Comparison of ENCODE assay signal across 22 cellular contexts in the genomic region with DNA sequence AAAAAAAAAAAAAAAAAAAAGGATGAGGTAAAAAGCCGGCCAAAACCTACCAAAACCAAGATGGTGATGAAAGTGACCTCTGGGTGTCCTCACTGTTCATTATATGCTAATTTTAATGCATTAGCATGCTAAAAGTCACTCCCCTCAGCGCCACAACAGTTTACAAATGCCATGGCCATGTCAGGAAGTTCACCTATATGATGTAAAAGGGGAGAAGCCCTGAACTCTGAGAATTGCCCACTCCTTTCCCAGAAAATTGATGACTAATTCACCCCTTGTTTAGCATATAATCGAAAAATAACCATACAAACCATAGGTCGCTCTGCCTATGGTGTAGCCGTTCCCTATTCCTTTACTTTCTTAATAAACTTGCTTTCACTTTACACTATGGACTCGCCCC.
"Had no signal": no experiment of that assay in that cellular context is flagged by ENCODE, and none has a peak within 500 bp of the region (broad histone marks: within the 10 kb centered on the region; RNA-seq: fewer than 3 reads in every experiment).

No MANE protein-coding gene starts in this region.

- H3K9ac ChIP-seq: neural progenitor cell had no signal

- DNase-seq: dermis blood vessel endothelial cell; esophagus squamous epithelium; foreskin fibroblast; kidney glomerular epithelial cell; nucleus accumbens; ovary; sigmoid colon; stimulated activated CD4-positive, alpha-beta T cell treated with anti-CD3 and anti-CD28 coated beads, Interleukin-2, amount 100 ng/mL, for 24 hours; stimulated activated CD4-positive, alpha-beta T cell treated with anti-CD3 and anti-CD28 coated beads, Interleukin-4, amount 100 ng/mL, for 4 hours; stimulated activated naive B cell treated with anti-CD40 and anti-IgM and Interleukin-4, amounts not matched to agents 10 μg/mL and 1 μg/mL and 100 μg/mL, for 72 hours; stomach; substantia nigra; transverse colon had no signal

- H2AFZ ChIP-seq: neural progenitor cell had no signal

- FAIRE-seq: colon, islet of Langerhans had no signal

- H3K27ac ChIP-seq: esophagus squamous epithelium, gastroesophageal sphincter, neural progenitor cell, ovary, right atrium auricular region, sigmoid colon, skin epidermis, stomach, thoracic aorta, transverse colon had no signal

- H3K36me3 ChIP-seq: esophagus squamous epithelium, gastroesophageal sphincter, neural progenitor cell, ovary, right atrium auricular region, sigmoid colon, stomach, thoracic aorta, transverse colon had no signal

- H3K4me2 ChIP-seq: neural progenitor cell had no signal

- H3K9me3 Mint-ChIP-seq: natural killer cell treated with Interleukin-12 subunit alpha and Interleukin-12 subunit beta and Interleukin-15 and Interleukin-18, amount 100 ng/mL, for 72 hours; stimulated activated naive B cell treated with anti-CD40 and anti-IgM and Interleukin-4, amounts not matched to agents 10 μg/mL and 1 μg/mL and 100 μg/mL, for 72 hours had no signal

- H3K4me3 Mint-ChIP-seq: mesothelial cell of epicardium; natural killer cell treated with Interleukin-12 subunit alpha and Interleukin-12 subunit beta and Interleukin-15 and Interleukin-18, amount 100 ng/mL, for 72 hours; neural progenitor cell; stimulated activated naive B cell treated with anti-CD40 and anti-IgM and Interleukin-4, amounts not matched to agents 10 μg/mL and 1 μg/mL and 100 μg/mL, for 72 hours had no signal

- H3K9me3 ChIP-seq: esophagus squamous epithelium, gastroesophageal sphincter, ovary, right atrium auricular region, thoracic aorta, transverse colon had no signal

- ATAC-seq: gastroesophageal sphincter; natural killer cell treated with Interleukin-12 subunit alpha and Interleukin-12 subunit beta and Interleukin-15 and Interleukin-18, amount 100 ng/mL, for 72 hours; stimulated activated naive B cell treated with anti-CD40 and anti-IgM and Interleukin-4, amounts not matched to agents 10 μg/mL and 1 μg/mL and 100 μg/mL, for 72 hours had no signal

- H3K27ac Mint-ChIP-seq: mesothelial cell of epicardium; natural killer cell treated with Interleukin-12 subunit alpha and Interleukin-12 subunit beta and Interleukin-15 and Interleukin-18, amount 100 ng/mL, for 72 hours; neural progenitor cell; stimulated activated naive B cell treated with anti-CD40 and anti-IgM and Interleukin-4, amounts not matched to agents 10 μg/mL and 1 μg/mL and 100 μg/mL, for 72 hours had no signal

- H3K36me3 Mint-ChIP-seq: mesothelial cell of epicardium; natural killer cell treated with Interleukin-12 subunit alpha and Interleukin-12 subunit beta and Interleukin-15 and Interleukin-18, amount 100 ng/mL, for 72 hours; neural progenitor cell; stimulated activated naive B cell treated with anti-CD40 and anti-IgM and Interleukin-4, amounts not matched to agents 10 μg/mL and 1 μg/mL and 100 μg/mL, for 72 hours had no signal

- H3K4me1 ChIP-seq: esophagus squamous epithelium, gastroesophageal sphincter, right atrium auricular region, sigmoid colon, stomach, transverse colon had no signal

- H3K4me1 Mint-ChIP-seq: stimulated activated naive B cell treated with anti-CD40 and anti-IgM and Interleukin-4, amounts not matched to agents 10 μg/mL and 1 μg/mL and 100 μg/mL, for 72 hours had no signal

- H3K27me3 ChIP-seq: gastroesophageal sphincter, neural progenitor cell, ovary, right atrium auricular region, sigmoid colon, stomach, transverse colon had no signal

- H3K4me3 ChIP-seq: esophagus squamous epithelium, gastroesophageal sphincter, neural progenitor cell, ovary, right atrium auricular region, sigmoid colon, skin epidermis, stomach, thoracic aorta, transverse colon had no signal
